In the genomic region with DNA sequence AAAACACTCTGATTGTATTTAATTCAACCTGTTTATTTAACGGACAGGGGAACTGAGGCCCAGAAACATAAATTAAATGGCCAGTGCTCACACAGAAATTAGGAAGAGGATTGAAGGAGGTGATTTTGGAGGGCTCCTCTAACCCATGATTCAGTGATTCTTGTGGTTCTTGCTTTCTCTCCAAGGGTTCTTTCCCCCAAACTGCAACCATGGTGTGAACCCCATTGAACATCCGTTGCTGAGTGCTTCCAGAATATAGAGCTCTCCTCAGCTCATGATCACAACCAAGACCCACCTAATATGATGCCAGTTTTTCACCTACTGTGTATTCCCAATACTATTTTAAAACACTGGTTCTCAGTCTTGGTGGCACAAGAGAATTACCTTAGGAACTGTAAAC, we compare ENCODE assay signal across 10 cellular contexts. TPM values are rescaled to one million over a fixed set of nuclear protein-coding genes. Genes with fewer than 3 reads are reported as not detected.
DNase-seq lines count a peak whose midpoint lies in the region; ATAC-seq and TF ChIP-seq lines count a peak whose summit lies in the region.
"Had no signal": no experiment of that assay in that cellular context is flagged by ENCODE, and none has a peak within 500 bp of the region (broad histone marks: within the 10 kb centered on the region; RNA-seq: fewer than 3 reads in every experiment).

No MANE protein-coding gene starts in this region.

- H3K27me3 ChIP-seq in right lobe of liver, result no peaks in the 10 kb centered on the region

- peaks cover 0 to 9% (median 2%) of the 10 kb centered on the region in 4 donors for H3K4me1 ChIP-seq in right lobe of liver

- H3K4me3 Mint-ChIP-seq in activated CD4-positive, alpha-beta T cell treated with anti-CD3 and anti-CD28 coated beads, Interleukin-2, amount 10 ng/mL, durations not matched to agents 24 days and 14 days, result peak overlapping the region; percentile 80
- H3K4me3 Mint-ChIP-seq in activated T-helper 17 cell treated with anti-CD3 and anti-CD28 coated beads, Interleukin-2, amount 50 U/mL, for 72 hours, result peak overlapping the region; percentile 81

- no peak overlapping the region for H3K4me3 ChIP-seq in right lobe of liver
- H3K4me3 ChIP-seq: GM12878 had no signal

- H3K9me3 Mint-ChIP-seq in activated CD4-positive, alpha-beta T cell treated with anti-CD3 and anti-CD28 coated beads, Interleukin-2, amount 10 ng/mL, durations not matched to agents 24 days and 14 days, result no peaks in the 10 kb centered on the region
- no peaks in the 10 kb centered on the region for H3K9me3 Mint-ChIP-seq in activated T-helper 17 cell treated with anti-CD3 and anti-CD28 coated beads, Interleukin-2, amount 50 U/mL, for 72 hours

- peak overlapping the region; percentile 41 to 58 (median 44) for H3K27ac ChIP-seq in right lobe of liver

- 51% methylated on average over 2 of the region's 2 CpGs for WGBS in right lobe of liver (ENCODE audit: insufficient coverage, low coverage, low lambda C conversion rate, missing lambda C conversion rate)

- TF ChIP-seq POLR2A in right lobe of liver (IDR thresholded peaks at IDR 0.05), result no peak

- H3K9me3 ChIP-seq in right lobe of liver, result no peaks in the 10 kb centered on the region

- H3K36me3 ChIP-seq in right lobe of liver, result no peaks in the 10 kb centered on the region

- intact Hi-C loops in activated CD4-positive, alpha-beta T cell treated with anti-CD3 and anti-CD28 coated beads, Interleukin-2, amount 10 ng/mL, durations not matched to agents 24 days and 14 days (cut with micrococcal nuclease), result loop anchor here (2.0 to 5.0 kb wide), 2 partner anchors 85 to 177 kb away; no protein-coding TSS in a partner anchor
- intact Hi-C loops in right lobe of liver (cut with DNase I), result loop anchor here in 1 of 2 donors (10.0 kb wide), 1 partner anchor 375 kb away; no protein-coding TSS in a partner anchor

- H3K4me1 Mint-ChIP-seq in activated CD4-positive, alpha-beta T cell treated with anti-CD3 and anti-CD28 coated beads, Interleukin-2, amount 10 ng/mL, durations not matched to agents 24 days and 14 days, result peaks cover 56% of the 10 kb centered on the region
- H3K4me1 Mint-ChIP-seq in activated T-helper 17 cell treated with anti-CD3 and anti-CD28 coated beads, Interleukin-2, amount 50 U/mL, for 72 hours, result peaks cover 43% of the 10 kb centered on the region

- ATAC-seq in activated T-helper 17 cell treated with anti-CD3 and anti-CD28 coated beads, Interleukin-2, amount 50 U/mL, for 72 hours (replicated peaks), result peak; percentile 10
- ATAC-seq in right lobe of liver (no peak), HG03108 (IDR thresholded peaks at IDR 0.05; ENCODE audit: unreplicated experiment) (no peak), GM18907 (IDR thresholded peaks at IDR 0.05; ENCODE audit: unreplicated experiment) (no peak)
- ATAC-seq: GM12878 had no signal

- DNase-seq in activated CD4-positive, alpha-beta T cell treated with anti-CD3 and anti-CD28 coated beads, Interleukin-2, amount 10 ng/mL, durations not matched to agents 24 days and 14 days, result peak; percentile 72
- DNase-seq in activated CD4-positive, alpha-beta T cell treated with anti-CD3 and anti-CD28 coated beads for 1 hour, result no peak
- no peak for DNase-seq in right lobe of liver
- peak; percentile 38 for DNase-seq in superior temporal gyrus (ENCODE audit: extremely low spot score)
- DNase-seq in UCSD-AML1 (lab: John Stamatoyannopoulos, UW; ENCODE audit: unreplicated experiment), result no peak

- no peaks in the 10 kb centered on the region for H3K27me3 Mint-ChIP-seq in activated CD4-positive, alpha-beta T cell treated with anti-CD3 and anti-CD28 coated beads, Interleukin-2, amount 10 ng/mL, durations not matched to agents 24 days and 14 days
- H3K27me3 Mint-ChIP-seq in activated T-helper 17 cell treated with anti-CD3 and anti-CD28 coated beads, Interleukin-2, amount 50 U/mL, for 72 hours, result no peaks in the 10 kb centered on the region

- TF ChIP-seq CTCF in right lobe of liver (IDR thresholded peaks at IDR 0.05), result no peak

- H3K36me3 Mint-ChIP-seq in activated CD4-positive, alpha-beta T cell treated with anti-CD3 and anti-CD28 coated beads, Interleukin-2, amount 10 ng/mL, durations not matched to agents 24 days and 14 days (ENCODE audit: low read depth), result peaks cover 32% of the 10 kb centered on the region
- peaks cover 37% of the 10 kb centered on the region for H3K36me3 Mint-ChIP-seq in activated T-helper 17 cell treated with anti-CD3 and anti-CD28 coated beads, Interleukin-2, amount 50 U/mL, for 72 hours (ENCODE audit: low read depth)

- H3K27ac Mint-ChIP-seq in activated CD4-positive, alpha-beta T cell treated with anti-CD3 and anti-CD28 coated beads, Interleukin-2, amount 10 ng/mL, durations not matched to agents 24 days and 14 days, result peak overlapping the region; percentile 86
- peak overlapping the region; percentile 83 for H3K27ac Mint-ChIP-seq in activated T-helper 17 cell treated with anti-CD3 and anti-CD28 coated beads, Interleukin-2, amount 50 U/mL, for 72 hours

RNA-seq across cellular contexts. Expression of gene BMP10, which starts 41.4 kb away (rescaled TPM):
- total RNA-seq in activated CD4-positive, alpha-beta T cell treated with anti-CD3 and anti-CD28 coated beads, Interleukin-2, amount 10 ng/mL, durations not matched to agents 24 days and 14 days, result not detected in 2 replicates
- not detected for total RNA-seq in activated T-helper 17 cell treated with anti-CD3 and anti-CD28 coated beads, Interleukin-2, amount 50 U/mL, for 72 hours
- total RNA-seq in right lobe of liver, result 10 to 100 TPM in 1 of 6 experiments, 1 to 10 TPM in 5; 4.0 to 15.4 (median 6.0) TPM
- total RNA-seq: GM12878, lung microvascular endothelial cell had no signal

Comparison
In these comparisons a context has a peak if more than half of its experiments do, and no peak if none do; other contexts are left out.
1. DNase-seq: peak in activated CD4-positive, alpha-beta T cell treated with anti-CD3 and anti-CD28 coated beads, Interleukin-2, amount 10 ng/mL, durations not matched to agents 24 days and 14 days (single experiment) and superior temporal gyrus (single experiment); none in activated CD4-positive, alpha-beta T cell treated with anti-CD3 and anti-CD28 coated beads for 1 hour (single experiment), right lobe of liver (0 of 3) and UCSD-AML1 (single experiment).